8 cellular contexts compared by ENCODE assay signal in genomic region chr1:161539731-161540561, GRCh38. TPM values are rescaled to one million over a fixed set of nuclear protein-coding genes. Genes with fewer than 3 reads are reported as not detected.
DNase-seq lines count a peak whose midpoint lies in the region; ATAC-seq and TF ChIP-seq lines count a peak whose summit lies in the region.
"Not testable (repeated sequence)": the region's sequence is repeated elsewhere in the genome, so short reads cannot be mapped to it uniquely, and the experiment has no call there.

No MANE protein-coding gene starts in this region.

- H3K27ac Mint-ChIP-seq in activated T-helper 2 cell treated with anti-CD3 and anti-CD28 coated beads, Interferon-gamma antibody, Interleukin-2, Interleukin-4, amounts not matched to agents 10 μg/mL and 5 μg/mL and 100 μg/mL, durations not matched to agents 14 hours and 24 hours and 36 hours: peak overlapping the region; percentile 91
- H3K27ac Mint-ChIP-seq in natural killer cell treated with Interleukin-12 subunit alpha and Interleukin-12 subunit beta and Interleukin-15 and Interleukin-18, amount 100 ng/mL, for 72 hours: peak overlapping the region; percentile 87 to 98
- peak overlapping the region; percentile 88 for H3K27ac Mint-ChIP-seq in stimulated activated memory B cell treated with anti-CD40 and anti-IgM and Interleukin-4, amounts not matched to agents 10 μg/mL and 1 μg/mL and 100 μg/mL, for 72 hours

- peaks cover 54% of the 10 kb centered on the region for H3K4me1 Mint-ChIP-seq in activated T-helper 2 cell treated with anti-CD3 and anti-CD28 coated beads, Interferon-gamma antibody, Interleukin-2, Interleukin-4, amounts not matched to agents 10 μg/mL and 5 μg/mL and 100 μg/mL, durations not matched to agents 14 hours and 24 hours and 36 hours (ENCODE audit: low read depth)
- H3K4me1 Mint-ChIP-seq in natural killer cell treated with Interleukin-12 subunit alpha and Interleukin-12 subunit beta and Interleukin-15 and Interleukin-18, amount 100 ng/mL, for 72 hours (ENCODE audit: low read depth in 2 of 2): peaks cover 59 to 69% of the 10 kb centered on the region in 2 donors
- H3K4me1 Mint-ChIP-seq in stimulated activated memory B cell treated with anti-CD40 and anti-IgM and Interleukin-4, amounts not matched to agents 10 μg/mL and 1 μg/mL and 100 μg/mL, for 72 hours: peaks cover 42% of the 10 kb centered on the region

- CTCF ChIA-PET in RWPE1 (lab: Yijun Ruan, JAX): interaction anchor here (0.6 kb wide), 1 partner anchor 225 kb away, joined by 3 read pairs; no protein-coding TSS in a partner anchor

- DNase-seq in DMS53 treated with DMSO at 0.1 percent for 48 hours (lab: John Stamatoyannopoulos, UW; ENCODE audit: unreplicated experiment): peak; percentile 60
- DNase-seq in Jurkat, Clone E6-1 (ENCODE audit: low read depth, low spot score): peak; percentile 83
- DNase-seq in RWPE1 (ENCODE audit: low spot score): peak; percentile 56
- peak; percentile 91 for DNase-seq in activated T-helper 2 cell treated with anti-CD3 and anti-CD28 coated beads, Interferon-gamma antibody, Interleukin-2, Interleukin-4, amounts not matched to agents 10 μg/mL and 5 μg/mL and 100 μg/mL, durations not matched to agents 14 hours and 24 hours and 36 hours (ENCODE audit: low spot score)
- DNase-seq in fibroblast of pulmonary artery (ENCODE audit: low read depth): peak; percentile 80
- peak; percentile 94 for DNase-seq in natural killer cell treated with Interleukin-12 subunit alpha and Interleukin-12 subunit beta and Interleukin-15 and Interleukin-18, amount 100 ng/mL, for 72 hours (ENCODE audit: low spot score)

- POLR2A ChIA-PET in RWPE1 (lab: Yijun Ruan, JAX; ENCODE audit: low non-redundant PET): not testable (repeated sequence)

- intact Hi-C loops in activated T-helper 2 cell treated with anti-CD3 and anti-CD28 coated beads, Interferon-gamma antibody, Interleukin-2, Interleukin-4, amounts not matched to agents 10 μg/mL and 5 μg/mL and 100 μg/mL, durations not matched to agents 14 hours and 24 hours and 36 hours (cut with micrococcal nuclease): loop anchor here (1.0 to 2.0 kb wide), 3 partner anchors 9 to 201 kb away; no protein-coding TSS in a partner anchor

- H3K9me3 Mint-ChIP-seq in activated T-helper 2 cell treated with anti-CD3 and anti-CD28 coated beads, Interferon-gamma antibody, Interleukin-2, Interleukin-4, amounts not matched to agents 10 μg/mL and 5 μg/mL and 100 μg/mL, durations not matched to agents 14 hours and 24 hours and 36 hours; natural killer cell treated with Interleukin-12 subunit alpha and Interleukin-12 subunit beta and Interleukin-15 and Interleukin-18, amount 100 ng/mL, for 72 hours; stimulated activated memory B cell treated with anti-CD40 and anti-IgM and Interleukin-4, amounts not matched to agents 10 μg/mL and 1 μg/mL and 100 μg/mL, for 72 hours: not testable (repeated sequence)

- H3K27me3 Mint-ChIP-seq in activated T-helper 2 cell treated with anti-CD3 and anti-CD28 coated beads, Interferon-gamma antibody, Interleukin-2, Interleukin-4, amounts not matched to agents 10 μg/mL and 5 μg/mL and 100 μg/mL, durations not matched to agents 14 hours and 24 hours and 36 hours (ENCODE audit: low read depth); natural killer cell treated with Interleukin-12 subunit alpha and Interleukin-12 subunit beta and Interleukin-15 and Interleukin-18, amount 100 ng/mL, for 72 hours; stimulated activated memory B cell treated with anti-CD40 and anti-IgM and Interleukin-4, amounts not matched to agents 10 μg/mL and 1 μg/mL and 100 μg/mL, for 72 hours: not testable (repeated sequence)

- H3K27ac ChIP-seq in RWPE1: peak overlapping the region; percentile 83

- not testable (repeated sequence) for H3K36me3 Mint-ChIP-seq in activated T-helper 2 cell treated with anti-CD3 and anti-CD28 coated beads, Interferon-gamma antibody, Interleukin-2, Interleukin-4, amounts not matched to agents 10 μg/mL and 5 μg/mL and 100 μg/mL, durations not matched to agents 14 hours and 24 hours and 36 hours (ENCODE audit: low read depth); natural killer cell treated with Interleukin-12 subunit alpha and Interleukin-12 subunit beta and Interleukin-15 and Interleukin-18, amount 100 ng/mL, for 72 hours; stimulated activated memory B cell treated with anti-CD40 and anti-IgM and Interleukin-4, amounts not matched to agents 10 μg/mL and 1 μg/mL and 100 μg/mL, for 72 hours

- H3K4me3 ChIP-seq in Jurkat, Clone E6-1 (ENCODE audit: low read length): peak overlapping the region; percentile 63
- H3K4me3 ChIP-seq in fibroblast of pulmonary artery (replicated peaks; ENCODE audit: low read depth, low read length): peak overlapping the region; percentile 66

- ATAC-seq in GM21737 (IDR thresholded peaks at IDR 0.05; ENCODE audit: unreplicated experiment): peak; percentile 49
- ATAC-seq in natural killer cell treated with Interleukin-12 subunit alpha and Interleukin-12 subunit beta and Interleukin-15 and Interleukin-18, amount 100 ng/mL, for 72 hours: peak; percentile 84 to 91
- ATAC-seq in stimulated activated memory B cell treated with anti-CD40 and anti-IgM and Interleukin-4, amounts not matched to agents 10 μg/mL and 1 μg/mL and 100 μg/mL, for 72 hours: peak; percentile 85

- peak overlapping the region; percentile 85 for H3K4me3 Mint-ChIP-seq in activated T-helper 2 cell treated with anti-CD3 and anti-CD28 coated beads, Interferon-gamma antibody, Interleukin-2, Interleukin-4, amounts not matched to agents 10 μg/mL and 5 μg/mL and 100 μg/mL, durations not matched to agents 14 hours and 24 hours and 36 hours (ENCODE audit: low read depth)
- peak overlapping the region; percentile 94 for H3K4me3 Mint-ChIP-seq in natural killer cell treated with Interleukin-12 subunit alpha and Interleukin-12 subunit beta and Interleukin-15 and Interleukin-18, amount 100 ng/mL, for 72 hours
- peak overlapping the region; percentile 91 for H3K4me3 Mint-ChIP-seq in stimulated activated memory B cell treated with anti-CD40 and anti-IgM and Interleukin-4, amounts not matched to agents 10 μg/mL and 1 μg/mL and 100 μg/mL, for 72 hours

- not testable (repeated sequence) for TF ChIP-seq CTCF in RWPE1 (conservative IDR thresholded peaks at IDR 0.05; ENCODE audit: low read depth); fibroblast of pulmonary artery (IDR thresholded peaks at IDR 0.05; ENCODE audit: low read length, missing control alignments)

RNA-seq across cellular contexts. Expression of gene FCGR3A, which starts 9.7 kb away (rescaled TPM):
- polyA plus RNA-seq in Jurkat, Clone E6-1 (2012; ENCODE audit: insufficient read depth, insufficient read length): not detected
- total RNA-seq in activated T-helper 2 cell treated with anti-CD3 and anti-CD28 coated beads, Interferon-gamma antibody, Interleukin-2, Interleukin-4, amounts not matched to agents 10 μg/mL and 5 μg/mL and 100 μg/mL, durations not matched to agents 14 hours and 24 hours and 36 hours: not detected in 2 replicates
- 100 to 1,000 TPM in 1 of 2 donors, 10 to 100 TPM in 1; 34.5 to 150 TPM for total RNA-seq in natural killer cell treated with Interleukin-12 subunit alpha and Interleukin-12 subunit beta and Interleukin-15 and Interleukin-18, amount 100 ng/mL, for 72 hours

RNA-seq across cellular contexts. Expression of gene HSPA6, which starts 15.6 kb away (rescaled TPM):
- polyA plus RNA-seq in Jurkat, Clone E6-1 (2012; ENCODE audit: insufficient read depth, insufficient read length): not detected
- total RNA-seq in activated T-helper 2 cell treated with anti-CD3 and anti-CD28 coated beads, Interferon-gamma antibody, Interleukin-2, Interleukin-4, amounts not matched to agents 10 μg/mL and 5 μg/mL and 100 μg/mL, durations not matched to agents 14 hours and 24 hours and 36 hours: 4.4 and 4.9 TPM in 2 replicates
- total RNA-seq in natural killer cell treated with Interleukin-12 subunit alpha and Interleukin-12 subunit beta and Interleukin-15 and Interleukin-18, amount 100 ng/mL, for 72 hours: 1 to 10 TPM; 3.3 to 5.9 TPM

RNA-seq across cellular contexts. Expression of gene FCGR2A, which starts 34.7 kb away (rescaled TPM):
- polyA plus RNA-seq in Jurkat, Clone E6-1 (2012; ENCODE audit: insufficient read depth, insufficient read length): not detected
- total RNA-seq in activated T-helper 2 cell treated with anti-CD3 and anti-CD28 coated beads, Interferon-gamma antibody, Interleukin-2, Interleukin-4, amounts not matched to agents 10 μg/mL and 5 μg/mL and 100 μg/mL, durations not matched to agents 14 hours and 24 hours and 36 hours: 0.50 and 0.60 TPM in 2 replicates
- 1 to 10 TPM in 1 of 2 donors, under 1 TPM in 1; 0.86 to 1.5 TPM for total RNA-seq in natural killer cell treated with Interleukin-12 subunit alpha and Interleukin-12 subunit beta and Interleukin-15 and Interleukin-18, amount 100 ng/mL, for 72 hours

Comparison
In these comparisons a context has a peak if more than half of its experiments do, and no peak if none do; other contexts are left out.
1. Peak in every context shown above with its lines: DNase-seq, ATAC-seq, H3K4me3 ChIP-seq and H3K27ac ChIP-seq.
2. RNA of gene FCGR3A, which starts 9.7 kb away (total RNA-seq): 34.5 to 150 TPM in natural killer cell treated with Interleukin-12 subunit alpha and Interleukin-12 subunit beta and Interleukin-15 and Interleukin-18, amount 100 ng/mL, for 72 hours; not detected in activated T-helper 2 cell treated with anti-CD3 and anti-CD28 coated beads, Interferon-gamma antibody, Interleukin-2, Interleukin-4, amounts not matched to agents 10 μg/mL and 5 μg/mL and 100 μg/mL, durations not matched to agents 14 hours and 24 hours and 36 hours; every median in the first group is over 10 times any median in the second.